In genomic region chr15:68379058-68379758, GRCh38 we compare ENCODE assay signal across 2 cellular contexts.
TF ChIP-seq lines count a peak whose summit lies in the region.

No MANE protein-coding gene starts in this region.

TF ChIP-seq in K562, 482 proteins besides CTCF, POLR2A, EP300 and RAD21:
- TF ChIP-seq FOXP1 (CRISPR knock-in tag; IDR thresholded peaks at IDR 0.05) = no peak
- TF ChIP-seq SRSF3 (IDR thresholded peaks at IDR 0.05; ENCODE audit: insufficient read depth, low read length) = no peak
- peak; percentile 91 for TF ChIP-seq ZFP36 (IDR thresholded peaks at IDR 0.05; ENCODE audit: low read depth, low read length, partially characterized antibody)
- TF ChIP-seq GATAD2A (IDR thresholded peaks at IDR 0.05) = no peak
TF ChIP-seq in K562: peak in this region for 1.

TF ChIP-seq in GM23338, 12 proteins besides CTCF, POLR2A, EP300 and RAD21:
- no peak for TF ChIP-seq STAT1 (IDR thresholded peaks at IDR 0.05; ENCODE audit: unreplicated experiment)
- no peak for TF ChIP-seq EZH2 (IDR thresholded peaks at IDR 0.05; ENCODE audit: low read depth, unreplicated experiment)
- TF ChIP-seq ZNF462 (CRISPR knock-in tag; IDR thresholded peaks at IDR 0.05) = no peak
- TF ChIP-seq ZNF331 (CRISPR knock-in tag; IDR thresholded peaks at IDR 0.05; ENCODE audit: low read depth) = no peak
- no peak for TF ChIP-seq ETS1 (IDR thresholded peaks at IDR 0.05)
- no peak for TF ChIP-seq ZNF114 (CRISPR knock-in tag; IDR thresholded peaks at IDR 0.05)
- TF ChIP-seq NANOG (IDR thresholded peaks at IDR 0.05; ENCODE audit: borderline replicate concordance) = no peak
- no peak for TF ChIP-seq REST (IDR thresholded peaks at IDR 0.05; ENCODE audit: unreplicated experiment)
- TF ChIP-seq CREB1 (CRISPR knock-in tag; IDR thresholded peaks at IDR 0.05; ENCODE audit: low read depth) = no peak
- TF ChIP-seq POLR2AphosphoS5 (IDR thresholded peaks at IDR 0.05; ENCODE audit: low read depth) = no peak
- TF ChIP-seq EZH2phosphoT487 (IDR thresholded peaks at IDR 0.05; ENCODE audit: unreplicated experiment) = no peak
- TF ChIP-seq JUNB (IDR thresholded peaks at IDR 0.05; ENCODE audit: unreplicated experiment) = no peak
TF ChIP-seq in GM23338: peak in this region for 0.
